In the genomic region with DNA sequence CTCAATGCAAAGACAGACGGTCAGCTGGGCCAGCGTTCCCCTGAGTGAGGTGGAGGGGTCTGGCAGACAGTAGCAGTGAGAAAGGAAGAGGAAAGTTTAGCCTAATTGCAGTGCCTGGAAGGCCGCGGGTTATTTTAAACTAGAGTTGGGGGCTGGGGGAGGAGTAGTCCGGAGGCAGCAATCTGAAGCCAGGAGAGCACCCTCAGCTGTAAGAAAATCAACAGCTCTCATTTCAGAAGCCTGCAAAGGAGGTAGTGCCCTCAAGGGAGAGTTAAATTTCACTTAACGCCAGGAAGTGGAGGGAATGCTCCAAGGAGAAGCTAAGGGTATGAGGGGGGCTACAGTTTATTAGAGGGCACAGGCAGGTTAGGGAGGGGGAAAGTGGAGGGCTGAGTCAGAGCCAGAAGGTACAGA, we compare ENCODE assay signal across 33 cellular contexts. TPM values are rescaled to one million over a fixed set of nuclear protein-coding genes. Genes with fewer than 3 reads are reported as not detected.
DNase-seq lines count a peak whose midpoint lies in the region; ATAC-seq, FAIRE-seq and TF ChIP-seq lines count a peak whose summit lies in the region.
"Had no signal": no experiment of that assay in that cellular context is flagged by ENCODE, and none has a peak within 500 bp of the region (broad histone marks: within the 10 kb centered on the region; RNA-seq: fewer than 3 reads in every experiment).

No MANE protein-coding gene starts in this region.

- H3K9me3 ChIP-seq in cardiac muscle cell (ENCODE audit: low read depth) (no peaks in the 10 kb centered on the region), left ventricle myocardium inferior (replicated peaks) (no peaks in the 10 kb centered on the region)
- H3K9me3 ChIP-seq: adrenal gland, body of pancreas, neutrophil, right lobe of liver, spleen, thoracic aorta had no signal

- TF ChIP-seq CTCF in cardiac muscle cell (IDR thresholded peaks at IDR 0.05; ENCODE audit: low read depth, low read length): no peak
- no peak for TF ChIP-seq CTCF in left ventricle myocardium inferior (IDR thresholded peaks at IDR 0.05; ENCODE audit: borderline replicate concordance)
- TF ChIP-seq CTCF in WTC11 (IDR thresholded peaks at IDR 0.05): no peak

- H3K9me3 Mint-ChIP-seq in WTC11: no peaks in the 10 kb centered on the region
- H3K9me3 Mint-ChIP-seq: activated CD4-positive, alpha-beta memory T cell treated with anti-CD3 and anti-CD28 coated beads, Interleukin-2, amount 10 ng/mL, durations not matched to agents 7 days and 5 days; activated naive CD4-positive, alpha-beta T cell treated with anti-CD3 and anti-CD28 coated beads for 36 hours; CD4-positive, alpha-beta memory T cell; stimulated activated naive CD8-positive, alpha-beta T cell treated with anti-CD3 and anti-CD28 coated beads, Interleukin-15, Interleukin-2, amounts not matched to agents 100 ng/mL and 50 ng/mL, for 24 hours had no signal

- H3K36me3 Mint-ChIP-seq in WTC11: no peaks in the 10 kb centered on the region
- H3K36me3 Mint-ChIP-seq: CD4-positive, alpha-beta memory T cell had no signal

- H3K4me1 ChIP-seq in cardiac muscle cell (ENCODE audit: low read depth) (peaks cover 12% of the 10 kb centered on the region), left ventricle myocardium inferior (no peaks in the 10 kb centered on the region)
- H3K4me1 ChIP-seq: body of pancreas, right lobe of liver, spleen had no signal

- POLR2A ChIA-PET in WTC11 (lab: Charles Lee): interaction anchor here (0.6 to 0.7 kb wide), 2 partner anchors 23 to 155 kb away, joined by 3 read pairs; no protein-coding TSS in a partner anchor

- H3K27me3 ChIP-seq in cardiac muscle cell (no peaks in the 10 kb centered on the region), left ventricle myocardium inferior (ENCODE audit: low read depth) (peaks cover 66% of the 10 kb centered on the region)
- H3K27me3 ChIP-seq: body of pancreas, right lobe of liver had no signal

- H3K4me1 Mint-ChIP-seq in WTC11: peaks cover 18% of the 10 kb centered on the region
- H3K4me1 Mint-ChIP-seq: activated CD4-positive, alpha-beta memory T cell treated with anti-CD3 and anti-CD28 coated beads, Interleukin-2, amount 10 ng/mL, durations not matched to agents 7 days and 5 days; CD4-positive, alpha-beta memory T cell had no signal

- H3K27me3 Mint-ChIP-seq in WTC11 (ENCODE audit: low read depth): peaks cover 27% of the 10 kb centered on the region

- H3K36me3 ChIP-seq in cardiac muscle cell: no peaks in the 10 kb centered on the region
- H3K36me3 ChIP-seq in left ventricle myocardium inferior: no peaks in the 10 kb centered on the region
- H3K36me3 ChIP-seq: adrenal gland, neutrophil, right lobe of liver, spleen, thoracic aorta had no signal

- CTCF ChIA-PET in WTC11 (lab: Charles Lee): interaction anchor here (0.6 to 3.8 kb wide), 11 partner anchors 9 to 251 kb away, joined by 3 to 28 read pairs (median 3); no protein-coding TSS in a partner anchor

- intact Hi-C loops in left ventricle myocardium inferior (cut with micrococcal nuclease): no loop called here

- TF ChIP-seq POLR2A in H54 (IDR thresholded peaks at IDR 0.05; ENCODE audit: low read depth, low read length): no peak

- peak overlapping the region; percentile 10 for H3K4me3 Mint-ChIP-seq in WTC11
- H3K4me3 Mint-ChIP-seq: activated CD4-positive, alpha-beta memory T cell treated with anti-CD3 and anti-CD28 coated beads, Interleukin-2, amount 10 ng/mL, durations not matched to agents 7 days and 5 days; activated naive CD4-positive, alpha-beta T cell treated with anti-CD3 and anti-CD28 coated beads for 36 hours; CD4-positive, alpha-beta memory T cell; stimulated activated naive CD8-positive, alpha-beta T cell treated with anti-CD3 and anti-CD28 coated beads, Interleukin-15, Interleukin-2, amounts not matched to agents 100 ng/mL and 50 ng/mL, for 24 hours had no signal

- DNase-seq in cardiac muscle cell (ENCODE audit: low read depth in 1 of 2, low spot score in 1 of 2) (peak in 1 of 2 donors; percentile 65), left ventricle myocardium inferior (no peak), WTC11 (ENCODE audit: low spot score) (no peak), mesenteric fat pad (ENCODE audit: low spot score) (peak; percentile 67), HTR-8/SVneo (ENCODE audit: insufficient read length, low spot score) (no peak), SKM-1 (lab: John Stamatoyannopoulos, UW; ENCODE audit: unreplicated experiment) (no peak), H54 (ENCODE audit: insufficient read length, low spot score) (no peak)
- DNase-seq: activated CD4-positive, alpha-beta memory T cell treated with anti-CD3 and anti-CD28 coated beads, Interleukin-2, amount 10 ng/mL, durations not matched to agents 7 days and 5 days; activated CD8-positive, alpha-beta memory T cell treated with anti-CD3 and anti-CD28 coated beads, Interleukin-2, amount 50 U/mL, for 48 hours; activated naive CD4-positive, alpha-beta T cell treated with anti-CD3 and anti-CD28 coated beads for 36 hours; adrenal gland; body of pancreas; CD4-positive, alpha-beta memory T cell; dermis blood vessel endothelial cell; foreskin melanocyte; KG1; MM.1S; NCI-H1105 treated with DMSO at 0.1 percent for 48 hours; NCI-H2029; NCI-H446; NCI-H774; right lobe of liver; SHP77; spleen; stimulated activated CD4-positive, alpha-beta T cell treated with anti-CD3 and anti-CD28 coated beads, Interleukin-2, amount 100 ng/mL, for 24 hours had no signal

- peak; percentile 71 for ATAC-seq in WTC11
- ATAC-seq in HG03521 (IDR thresholded peaks at IDR 0.05; ENCODE audit: unreplicated experiment): no peak
- ATAC-seq: body of pancreas, Panc1, right lobe of liver had no signal

- H3K4me3 ChIP-seq in cardiac muscle cell: no peak overlapping the region
- no peak overlapping the region for H3K4me3 ChIP-seq in left ventricle myocardium inferior
- H3K4me3 ChIP-seq: adrenal gland, body of pancreas, right lobe of liver, spleen, thoracic aorta had no signal

- FAIRE-seq in HTR-8/SVneo (lab: Jason Lieb, UNC): no peak
- no peak for FAIRE-seq in H54 (lab: Jason Lieb, UNC)
- FAIRE-seq: D721Med, urothelium cell line had no signal

- H3K27ac ChIP-seq in cardiac muscle cell (peak overlapping the region; percentile 81), left ventricle myocardium inferior (replicated peaks) (no peak overlapping the region)
- H3K27ac ChIP-seq: adrenal gland, body of pancreas, neutrophil, right lobe of liver, spleen, thoracic aorta had no signal

- H3K27ac Mint-ChIP-seq in WTC11: peak overlapping the region; percentile 77
- H3K27ac Mint-ChIP-seq: activated CD4-positive, alpha-beta memory T cell treated with anti-CD3 and anti-CD28 coated beads, Interleukin-2, amount 10 ng/mL, durations not matched to agents 7 days and 5 days; activated naive CD4-positive, alpha-beta T cell treated with anti-CD3 and anti-CD28 coated beads for 36 hours; CD4-positive, alpha-beta memory T cell; stimulated activated naive CD8-positive, alpha-beta T cell treated with anti-CD3 and anti-CD28 coated beads, Interleukin-15, Interleukin-2, amounts not matched to agents 100 ng/mL and 50 ng/mL, for 24 hours had no signal

TF ChIP-seq in WTC11, 78 proteins besides CTCF, POLR2A, EP300 and RAD21 (continues in another document):
- TF ChIP-seq, protein P1, sequence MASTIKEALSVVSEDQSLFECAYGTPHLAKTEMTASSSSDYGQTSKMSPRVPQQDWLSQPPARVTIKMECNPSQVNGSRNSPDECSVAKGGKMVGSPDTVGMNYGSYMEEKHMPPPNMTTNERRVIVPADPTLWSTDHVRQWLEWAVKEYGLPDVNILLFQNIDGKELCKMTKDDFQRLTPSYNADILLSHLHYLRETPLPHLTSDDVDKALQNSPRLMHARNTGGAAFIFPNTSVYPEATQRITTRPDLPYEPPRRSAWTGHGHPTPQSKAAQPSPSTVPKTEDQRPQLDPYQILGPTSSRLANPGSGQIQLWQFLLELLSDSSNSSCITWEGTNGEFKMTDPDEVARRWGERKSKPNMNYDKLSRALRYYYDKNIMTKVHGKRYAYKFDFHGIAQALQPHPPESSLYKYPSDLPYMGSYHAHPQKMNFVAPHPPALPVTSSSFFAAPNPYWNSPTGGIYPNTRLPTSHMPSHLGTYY (CRISPR knock-in tag; IDR thresholded peaks at IDR 0.05): no peak
- TF ChIP-seq, protein P2, sequence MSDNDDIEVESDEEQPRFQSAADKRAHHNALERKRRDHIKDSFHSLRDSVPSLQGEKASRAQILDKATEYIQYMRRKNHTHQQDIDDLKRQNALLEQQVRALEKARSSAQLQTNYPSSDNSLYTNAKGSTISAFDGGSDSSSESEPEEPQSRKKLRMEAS (CRISPR knock-in tag; IDR thresholded peaks at IDR 0.05): no peak
- TF ChIP-seq SMAD3 (CRISPR knock-in tag; IDR thresholded peaks at IDR 0.05; ENCODE audit: borderline replicate concordance) (no peak), FOXJ3 (CRISPR knock-in tag; IDR thresholded peaks at IDR 0.05; ENCODE audit: borderline replicate concordance) (no peak)

RNA-seq across cellular contexts. Expression of a gene that starts 26.9 kb away (rescaled TPM):
- 37.0 and 51.4 TPM in 2 replicates for total RNA-seq in cardiac muscle cell
- 42.1 and 44.2 TPM in 2 replicates for polyA plus RNA-seq in cardiac muscle cell
- 28.4 TPM for total RNA-seq in left ventricle myocardium inferior
- total RNA-seq in WTC11 (2021): 26.6 to 30.2 TPM (median 27.8 TPM) in 3 replicates
- 32.6 TPM for total RNA-seq in mesenteric fat pad

RNA-seq across cellular contexts. Expression of a gene that starts 30.8 kb away (rescaled TPM):
- 45.4 and 45.7 TPM in 2 replicates for total RNA-seq in cardiac muscle cell
- 47.6 and 68.0 TPM in 2 replicates for polyA plus RNA-seq in cardiac muscle cell
- total RNA-seq in left ventricle myocardium inferior: 18.2 TPM
- total RNA-seq in WTC11 (2021): 7.3 to 8.1 TPM (median 7.7 TPM) in 3 replicates
- total RNA-seq in mesenteric fat pad: 5.3 TPM
- total RNA-seq: A172 had no signal

RNA-seq across cellular contexts. Expression of a gene that starts 34.6 kb away (rescaled TPM):
- total RNA-seq in cardiac muscle cell: 147 and 150 TPM in 2 replicates
- 35.1 and 51.3 TPM in 2 replicates for polyA plus RNA-seq in cardiac muscle cell
- total RNA-seq in left ventricle myocardium inferior: 50.5 TPM
- total RNA-seq in WTC11 (2021): 131 to 163 TPM (median 134 TPM) in 3 replicates
- total RNA-seq in mesenteric fat pad: 109 TPM

RNA-seq across cellular contexts. Expression of a gene that starts 34.8 kb away (rescaled TPM):
- total RNA-seq in cardiac muscle cell (38.1 and 46.7 TPM in 2 replicates), left ventricle myocardium inferior (40.3 TPM), WTC11 (2021) (21.5 to 24.5 TPM (median 23.3 TPM) in 3 replicates), mesenteric fat pad (35.8 TPM)
- 37.8 and 39.6 TPM in 2 replicates for polyA plus RNA-seq in cardiac muscle cell

RNA-seq across cellular contexts. Expression of a gene that starts 36.4 kb away (rescaled TPM):
- total RNA-seq in cardiac muscle cell (34.4 and 37.1 TPM in 2 replicates), left ventricle myocardium inferior (35.1 TPM), WTC11 (2021) (43.0 to 46.8 TPM (median 43.1 TPM) in 3 replicates), mesenteric fat pad (39.8 TPM)
- 55.2 and 64.8 TPM in 2 replicates for polyA plus RNA-seq in cardiac muscle cell
